ENCODE assay signal across 8 cellular contexts in genomic region chr12:64610660-64611429, GRCh38. TPM values are rescaled to one million over a fixed set of nuclear protein-coding genes. Genes with fewer than 3 reads are reported as not detected.
DNase-seq lines count a peak whose midpoint lies in the region; ATAC-seq and TF ChIP-seq lines count a peak whose summit lies in the region.

No MANE protein-coding gene starts in this region.

- peaks cover 9% of the 10 kb centered on the region for H3K27me3 Mint-ChIP-seq in endothelial cell (ENCODE audit: unreplicated experiment)

- peak overlapping the region; percentile 61 for H3K9ac ChIP-seq in muscle layer of colon (ENCODE audit: low read length)

- peak overlapping the region; percentile 77 for H3K27ac Mint-ChIP-seq in endothelial cell (ENCODE audit: unreplicated experiment)

- peaks cover 22% of the 10 kb centered on the region for H3K4me1 ChIP-seq in muscle layer of colon (ENCODE audit: insufficient read depth, low read length)

- ATAC-seq in GM18508 (IDR thresholded peaks at IDR 0.05; ENCODE audit: insufficient read depth, unreplicated experiment) (peak; percentile 33), HG02970 (IDR thresholded peaks at IDR 0.05; ENCODE audit: low FRiP score, unreplicated experiment) (peak; percentile 49)

- no peaks in the 10 kb centered on the region for H3K9me3 Mint-ChIP-seq in endothelial cell (ENCODE audit: unreplicated experiment)

- TF ChIP-seq CTCF in endothelial cell (IDR thresholded peaks at IDR 0.05; ENCODE audit: unreplicated experiment), result no peak

- peak overlapping the region; percentile 86 to 96 for H3K4me3 ChIP-seq in muscle layer of colon (ENCODE audit: low read depth in 1 of 2, low read length in 2 of 2)

- peak overlapping the region; percentile 77 for H3K27ac ChIP-seq in muscle layer of colon (ENCODE audit: low read depth, low read length)

- H3K4me3 Mint-ChIP-seq in endothelial cell (ENCODE audit: unreplicated experiment), result peak overlapping the region; percentile 91

- peaks cover 14% of the 10 kb centered on the region for H3K36me3 Mint-ChIP-seq in endothelial cell (ENCODE audit: low read depth, unreplicated experiment)

- H3K4me1 Mint-ChIP-seq in endothelial cell (ENCODE audit: unreplicated experiment), result peaks cover 27% of the 10 kb centered on the region

- DNase-seq in A172 (ENCODE audit: low spot score) (peak; percentile 29), NCI-H510A (lab: John Stamatoyannopoulos, UW) (peak; percentile 76), endothelial cell (ENCODE audit: low spot score) (peak; percentile 64)
- peak; percentile 17 to 54 for DNase-seq in activated CD8-positive, alpha-beta memory T cell treated with anti-CD3 and anti-CD28 coated beads for 1 hour (ENCODE audit: extremely low read depth in 1 of 2, low read depth in 1 of 2)
- DNase-seq in stimulated activated naive CD4-positive, alpha-beta T cell (lab: John Stamatoyannopoulos, UW), result peak; percentile 46 to 75 (median 62)

- no peaks in the 10 kb centered on the region for H3K36me3 ChIP-seq in muscle layer of colon (ENCODE audit: insufficient read depth, low read length)

- no peaks in the 10 kb centered on the region for H3K27me3 ChIP-seq in muscle layer of colon (ENCODE audit: control insufficient read depth in 1 of 2, insufficient read depth in 2 of 2, low read length in 2 of 2)

- no peaks in the 10 kb centered on the region for H3K9me3 ChIP-seq in muscle layer of colon (ENCODE audit: low read length)

RNA-seq across cellular contexts. Expression of gene RASSF3, which starts 0.6 kb away (rescaled TPM):
- total RNA-seq in A172 (2014; rRNA removed; shearing (Covaris generic)), result 21.4 and 23.0 TPM in 2 replicates
- 43.5 TPM for total RNA-seq in endothelial cell (ENCODE audit: unreplicated experiment)

Comparison
In these comparisons a context has a peak if more than half of its experiments do, and no peak if none do; other contexts are left out.
1. Peak in every context shown above with its lines: DNase-seq, ATAC-seq, H3K4me3 ChIP-seq and H3K27ac ChIP-seq.